16 cellular contexts compared by ENCODE assay signal in the genomic region with DNA sequence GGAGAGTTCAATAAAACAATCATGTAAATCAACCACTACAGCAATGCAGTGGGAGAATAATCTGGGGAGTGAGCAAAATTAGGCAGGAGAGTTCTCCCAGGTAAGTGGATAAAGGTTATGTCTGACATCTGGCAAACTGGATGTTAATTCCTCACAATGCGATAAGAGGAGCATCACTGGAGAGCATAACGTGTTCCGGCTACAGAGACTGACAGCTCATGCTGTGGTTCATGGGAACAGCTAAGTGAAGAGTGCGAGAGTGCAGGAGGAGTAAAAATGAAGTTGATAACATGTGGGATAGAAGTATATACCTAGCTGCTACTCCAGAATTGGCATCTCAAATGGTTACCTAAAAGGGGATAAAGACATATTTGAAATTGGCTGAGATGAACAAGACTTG.
DNase-seq lines count a peak whose midpoint lies in the region; ATAC-seq and TF ChIP-seq lines count a peak whose summit lies in the region.
"Had no signal": no experiment of that assay in that cellular context is flagged by ENCODE, and none has a peak within 500 bp of the region (broad histone marks: within the 10 kb centered on the region; RNA-seq: fewer than 3 reads in every experiment).

No MANE protein-coding gene starts in this region.

- 78% methylated on average over 4 of the region's 4 CpGs for WGBS in SK-N-SH (ENCODE audit: low lambda C conversion rate)
- 77% methylated on average over 4 of the region's 4 CpGs for WGBS in right cardiac atrium

- DNase-seq in SK-N-SH (peak; percentile 31), right cardiac atrium (no peak), Right ventricle myocardium inferior (ENCODE audit: missing footprints) (no peak), T-helper 9 cell (no peak), MV-4-11 (lab: John Stamatoyannopoulos, UW) (no peak)
- DNase-seq: ACHN; C1 segment of cervical spinal cord; Calu3; CD4-positive, alpha-beta T cell; DMS 273 treated with DMSO at 0.1 percent for 48 hours; HCEC 1CT; HFFc6 had no signal

- H4K20me1 ChIP-seq in SK-N-SH (ENCODE audit: insufficient read depth) (no peaks in the 10 kb centered on the region), neural cell (ENCODE audit: insufficient read depth) (no peaks in the 10 kb centered on the region)

- POLR2A ChIA-PET in SK-N-SH (lab: Yijun Ruan, JAX), result no interaction called here

- H2AFZ ChIP-seq in SK-N-SH (ENCODE audit: low read depth), result no peak overlapping the region
- no peak overlapping the region for H2AFZ ChIP-seq in neural cell (ENCODE audit: low read depth, low read length)

- H3K36me3 ChIP-seq in SK-N-SH (replicated peaks in 1 of 2; ENCODE audit: control insufficient read depth in 1 of 2, insufficient read depth in 2 of 2, low read length in 1 of 2) (no peaks in the 10 kb centered on the region), neural cell (ENCODE audit: insufficient read depth, low read length) (no peaks in the 10 kb centered on the region)

- intact Hi-C loops in right cardiac atrium (cut with DNase I) (no loop called here), Right ventricle myocardium inferior (cut with DNase I) (no loop called here)

- H3K27me3 ChIP-seq in SK-N-SH (ENCODE audit: insufficient read depth) (no peaks in the 10 kb centered on the region), right cardiac atrium (ENCODE audit: control insufficient read depth, insufficient read depth) (no peaks in the 10 kb centered on the region), neural cell (ENCODE audit: insufficient read depth, low read depth, low read length) (no peaks in the 10 kb centered on the region)

- CTCF ChIA-PET in SK-N-SH (lab: Yijun Ruan, JAX), result interaction anchor here (0.7 to 1.1 kb wide), 3 partner anchors 13 to 66 kb away, joined by 3 read pairs; no protein-coding TSS in a partner anchor

- no peak for TF ChIP-seq EP300 in SK-N-SH (IDR thresholded peaks at IDR 0.05; ENCODE audit: borderline replicate concordance in 1 of 2, low read depth in 1 of 2, low read length in 1 of 2)
- TF ChIP-seq EP300 in neural cell (conservative IDR thresholded peaks at IDR 0.05; ENCODE audit: poor library complexity, severe bottlenecking), result no peak

- H3K9me3 ChIP-seq in SK-N-SH, result no peaks in the 10 kb centered on the region; the same call in 1 of the 2 replicates
- H3K9me3 ChIP-seq in right cardiac atrium (ENCODE audit: control insufficient read depth, low read length), result no peaks in the 10 kb centered on the region
- H3K9me3 ChIP-seq in neural cell (ENCODE audit: low read length), result no peaks in the 10 kb centered on the region

- H3F3A ChIP-seq in SK-N-SH (replicated peaks; ENCODE audit: insufficient read depth) (peaks cover 9% of the 10 kb centered on the region), neural cell (ENCODE audit: insufficient read depth, low read length, poor library complexity, severe bottlenecking) (no peaks in the 10 kb centered on the region)

- no peak for ATAC-seq in SK-N-SH treated with all-trans-retinoic acid at 6 μM for 48 hours
- peak; percentile 25 to 38 for ATAC-seq in right cardiac atrium
- ATAC-seq in Right ventricle myocardium inferior, result no peak
- ATAC-seq in HG02870 (IDR thresholded peaks at IDR 0.05; ENCODE audit: unreplicated experiment), result no peak

- H3K79me2 ChIP-seq in SK-N-SH (ENCODE audit: insufficient read depth) (no peaks in the 10 kb centered on the region), neural cell (replicated peaks; ENCODE audit: insufficient read depth, low read length) (no peaks in the 10 kb centered on the region)

- peaks cover 4 to 14% of the 10 kb centered on the region in 2 experiments for H3K4me1 ChIP-seq in SK-N-SH (ENCODE audit: control insufficient read depth in 1 of 2, insufficient read depth in 2 of 2, low read depth in 1 of 2, low read length in 1 of 2)
- H3K4me1 ChIP-seq in right cardiac atrium (ENCODE audit: control insufficient read depth, insufficient read depth, low read length), result peaks cover 2% of the 10 kb centered on the region

- TF ChIP-seq CTCF in SK-N-SH (IDR thresholded peaks at IDR 0.05) (no peak), neural cell (IDR thresholded peaks at IDR 0.05; ENCODE audit: poor library complexity, severe bottlenecking) (no peak)

- no peak for TF ChIP-seq RAD21 in SK-N-SH (IDR thresholded peaks at IDR 0.05; ENCODE audit: low read length)
- no peak for TF ChIP-seq RAD21 in neural cell (conservative IDR thresholded peaks at IDR 0.05)

- H3K4me2 ChIP-seq in SK-N-SH, result no peak overlapping the region
- H3K4me2 ChIP-seq in neural cell (ENCODE audit: low read length), result no peak overlapping the region

- H3K9me2 ChIP-seq in SK-N-SH, result no peaks in the 10 kb centered on the region
- H3K9me2 ChIP-seq in neural cell (ENCODE audit: insufficient read depth, low read length), result no peaks in the 10 kb centered on the region

- H3K27ac ChIP-seq in SK-N-SH (ENCODE audit: low read depth in 2 of 2, low read length in 1 of 2) (no peak overlapping the region), right cardiac atrium (ENCODE audit: low read length) (no peak overlapping the region), neural cell (ENCODE audit: low read length) (no peak overlapping the region)
- H3K27ac ChIP-seq: HL-60 had no signal

- H3K9ac ChIP-seq in SK-N-SH (no peak overlapping the region), neural cell (ENCODE audit: low read length) (no peak overlapping the region)

- H3K4me3 ChIP-seq in SK-N-SH (ENCODE audit: low read depth in 2 of 2, low read length in 1 of 2), result no peak overlapping the region
- no peak overlapping the region for H3K4me3 ChIP-seq in right cardiac atrium (ENCODE audit: low read length)
- H3K4me3 ChIP-seq in neural cell (ENCODE audit: low read length), result no peak overlapping the region

TF ChIP-seq in SK-N-SH, 30 proteins besides CTCF, POLR2A, EP300 and RAD21:
- TF ChIP-seq ELF1 (IDR thresholded peaks at IDR 0.05) (no peak), GATA2 (CRISPR knock-in tag; IDR thresholded peaks at IDR 0.05) (peak; percentile 57)

TF ChIP-seq in SK-N-SH treated with all-trans-retinoic acid at 6 μM for 48 hours, 23 proteins besides CTCF, POLR2A, EP300 and RAD21 (continues in another document):
- no peak for TF ChIP-seq OSR1 (CRISPR knock-in tag; IDR thresholded peaks at IDR 0.05)
- no peak for TF ChIP-seq ARNTL (CRISPR knock-in tag; IDR thresholded peaks at IDR 0.05; ENCODE audit: borderline replicate concordance, low read depth)
- no peak for TF ChIP-seq ZNF8 (CRISPR knock-in tag; IDR thresholded peaks at IDR 0.05)
- TF ChIP-seq, protein P1, sequence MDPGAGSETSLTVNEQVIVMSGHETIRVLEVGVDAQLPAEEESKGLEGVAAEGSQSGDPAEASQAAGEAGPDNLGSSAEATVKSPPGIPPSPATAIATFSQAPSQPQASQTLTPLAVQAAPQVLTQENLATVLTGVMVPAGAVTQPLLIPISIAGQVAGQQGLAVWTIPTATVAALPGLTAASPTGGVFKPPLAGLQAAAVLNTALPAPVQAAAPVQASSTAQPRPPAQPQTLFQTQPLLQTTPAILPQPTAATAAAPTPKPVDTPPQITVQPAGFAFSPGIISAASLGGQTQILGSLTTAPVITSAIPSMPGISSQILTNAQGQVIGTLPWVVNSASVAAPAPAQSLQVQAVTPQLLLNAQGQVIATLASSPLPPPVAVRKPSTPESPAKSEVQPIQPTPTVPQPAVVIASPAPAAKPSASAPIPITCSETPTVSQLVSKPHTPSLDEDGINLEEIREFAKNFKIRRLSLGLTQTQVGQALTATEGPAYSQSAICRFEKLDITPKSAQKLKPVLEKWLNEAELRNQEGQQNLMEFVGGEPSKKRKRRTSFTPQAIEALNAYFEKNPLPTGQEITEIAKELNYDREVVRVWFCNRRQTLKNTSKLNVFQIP (CRISPR knock-in tag; IDR thresholded peaks at IDR 0.05; ENCODE audit: borderline replicate concordance, low read depth), result no peak
- no peak for TF ChIP-seq ZNF565 (CRISPR knock-in tag; conservative IDR thresholded peaks at IDR 0.05; ENCODE audit: low read depth)

TF ChIP-seq in neural cell, 6 proteins besides CTCF, POLR2A, EP300 and RAD21:
- TF ChIP-seq EZH2 (IDR thresholded peaks at IDR 0.05; ENCODE audit: borderline replicate concordance, insufficient read depth, low read length, poor library complexity, severe bottlenecking) (no peak), POLR2AphosphoS5 (IDR thresholded peaks at IDR 0.05) (peak; percentile 13)
- TF ChIP-seq, protein P2, sequence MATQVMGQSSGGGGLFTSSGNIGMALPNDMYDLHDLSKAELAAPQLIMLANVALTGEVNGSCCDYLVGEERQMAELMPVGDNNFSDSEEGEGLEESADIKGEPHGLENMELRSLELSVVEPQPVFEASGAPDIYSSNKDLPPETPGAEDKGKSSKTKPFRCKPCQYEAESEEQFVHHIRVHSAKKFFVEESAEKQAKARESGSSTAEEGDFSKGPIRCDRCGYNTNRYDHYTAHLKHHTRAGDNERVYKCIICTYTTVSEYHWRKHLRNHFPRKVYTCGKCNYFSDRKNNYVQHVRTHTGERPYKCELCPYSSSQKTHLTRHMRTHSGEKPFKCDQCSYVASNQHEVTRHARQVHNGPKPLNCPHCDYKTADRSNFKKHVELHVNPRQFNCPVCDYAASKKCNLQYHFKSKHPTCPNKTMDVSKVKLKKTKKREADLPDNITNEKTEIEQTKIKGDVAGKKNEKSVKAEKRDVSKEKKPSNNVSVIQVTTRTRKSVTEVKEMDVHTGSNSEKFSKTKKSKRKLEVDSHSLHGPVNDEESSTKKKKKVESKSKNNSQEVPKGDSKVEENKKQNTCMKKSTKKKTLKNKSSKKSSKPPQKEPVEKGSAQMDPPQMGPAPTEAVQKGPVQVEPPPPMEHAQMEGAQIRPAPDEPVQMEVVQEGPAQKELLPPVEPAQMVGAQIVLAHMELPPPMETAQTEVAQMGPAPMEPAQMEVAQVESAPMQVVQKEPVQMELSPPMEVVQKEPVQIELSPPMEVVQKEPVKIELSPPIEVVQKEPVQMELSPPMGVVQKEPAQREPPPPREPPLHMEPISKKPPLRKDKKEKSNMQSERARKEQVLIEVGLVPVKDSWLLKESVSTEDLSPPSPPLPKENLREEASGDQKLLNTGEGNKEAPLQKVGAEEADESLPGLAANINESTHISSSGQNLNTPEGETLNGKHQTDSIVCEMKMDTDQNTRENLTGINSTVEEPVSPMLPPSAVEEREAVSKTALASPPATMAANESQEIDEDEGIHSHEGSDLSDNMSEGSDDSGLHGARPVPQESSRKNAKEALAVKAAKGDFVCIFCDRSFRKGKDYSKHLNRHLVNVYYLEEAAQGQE (IDR thresholded peaks at IDR 0.05; ENCODE audit: borderline replicate concordance), result no peak

Comparison
In these comparisons a context has a peak if more than half of its experiments do, and no peak if none do; other contexts are left out.
1. ATAC-seq: peak in right cardiac atrium (2 of 2); none in SK-N-SH treated with all-trans-retinoic acid at 6 μM for 48 hours (single experiment), Right ventricle myocardium inferior (single experiment) and HG02870 (single experiment).